Comparison of ENCODE assay signal across 27 cellular contexts in genomic region chr7:156139112-156139511, GRCh38.
"Had no signal": no experiment of that assay in that cellular context is flagged by ENCODE, and none has a peak within 500 bp of the region (broad histone marks: within the 10 kb centered on the region; RNA-seq: fewer than 3 reads in every experiment).

No MANE protein-coding gene starts in this region.

- DNase-seq: colonic mucosa; cortex of kidney; dermis blood vessel endothelial cell; dorsolateral prefrontal cortex; effector CD4-positive, alpha-beta T cell; effector CD8-positive, alpha-beta T cell; effector memory CD4-positive, alpha-beta T cell; effector memory CD8-positive, alpha-beta T cell; erythroblast; esophagus squamous epithelium; foreskin fibroblast; foreskin keratinocyte; foreskin melanocyte; gastrocnemius medialis; glutamatergic neuron; heart left ventricle; heart right ventricle had no signal

- H3K4me3 Mint-ChIP-seq: dendritic cell treated with granulocyte-macrophage colony-stimulating factor and Interleukin-4, amounts not matched to agents 40 ng/mL and 50 ng/mL, for 4 days; effector memory CD8-positive, alpha-beta T cell had no signal

- ATAC-seq: effector memory CD8-positive, alpha-beta T cell; esophagus mucosa; foreskin keratinocyte; gastrocnemius medialis; gastroesophageal sphincter; heart left ventricle; heart right ventricle had no signal

- H3K27ac ChIP-seq: colonic mucosa, coronary artery, dorsolateral prefrontal cortex, epithelial cell of prostate, esophagus muscularis mucosa, esophagus squamous epithelium, foreskin keratinocyte, gastrocnemius medialis, gastroesophageal sphincter, heart left ventricle, heart right ventricle had no signal

- H3K27me3 ChIP-seq: colonic mucosa, foreskin keratinocyte, gastrocnemius medialis had no signal

- H3K4me1 ChIP-seq: colonic mucosa, esophagus muscularis mucosa, esophagus squamous epithelium, foreskin keratinocyte, gastrocnemius medialis, gastroesophageal sphincter, heart left ventricle, heart right ventricle had no signal

- H3K36me3 ChIP-seq: colonic mucosa, esophagus muscularis mucosa, esophagus squamous epithelium, gastrocnemius medialis, gastroesophageal sphincter, heart left ventricle, heart right ventricle had no signal

- H3K9me3 ChIP-seq: colonic mucosa, esophagus squamous epithelium, gastrocnemius medialis had no signal

- H3K9me3 Mint-ChIP-seq: dendritic cell treated with granulocyte-macrophage colony-stimulating factor and Interleukin-4, amounts not matched to agents 40 ng/mL and 50 ng/mL, for 4 days; effector memory CD8-positive, alpha-beta T cell had no signal

- H3K27ac Mint-ChIP-seq: dendritic cell treated with granulocyte-macrophage colony-stimulating factor and Interleukin-4, amounts not matched to agents 40 ng/mL and 50 ng/mL, for 4 days; effector memory CD8-positive, alpha-beta T cell had no signal

- H3K4me3 ChIP-seq: colonic mucosa, coronary artery, dorsolateral prefrontal cortex, esophagus muscularis mucosa, esophagus squamous epithelium, gastrocnemius medialis, gastroesophageal sphincter, heart left ventricle, heart right ventricle had no signal

- FAIRE-seq: colon, endometrium, endothelial cell of umbilical vein, frontal cortex had no signal
